In the genomic region with DNA sequence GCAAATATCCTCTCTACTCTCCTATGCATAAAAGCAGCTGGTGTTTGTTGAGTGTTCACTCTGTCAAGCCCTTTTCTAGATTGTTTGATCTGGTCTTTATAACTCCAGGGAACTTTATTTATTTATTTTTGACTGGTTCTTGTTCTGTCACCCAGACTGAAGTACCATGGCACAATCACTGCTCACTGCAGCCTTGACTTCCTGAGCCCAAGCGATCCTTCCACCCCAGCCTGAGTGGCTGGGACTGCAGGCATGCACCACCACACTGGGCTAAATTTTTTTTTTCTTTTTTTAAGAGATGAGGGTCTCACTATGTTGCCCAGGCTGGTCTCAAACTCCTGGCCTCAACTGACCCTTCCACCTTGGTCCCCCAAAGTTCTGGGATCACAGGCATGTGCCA, we compare ENCODE assay signal across 7 cellular contexts. TPM values are rescaled to one million over a fixed set of nuclear protein-coding genes. Genes with fewer than 3 reads are reported as not detected.
A peak's percentile ranks its signal among the peaks of the same experiment; 100 is the strongest.
DNase-seq lines count a peak whose midpoint lies in the region; ATAC-seq and TF ChIP-seq lines count a peak whose summit lies in the region.

No MANE protein-coding gene starts in this region.

- H3K9me3 ChIP-seq in ascending aorta: no peaks in the 10 kb centered on the region
- no peaks in the 10 kb centered on the region for H3K9me3 ChIP-seq in prostate gland

- H3K27ac ChIP-seq in ascending aorta (peak overlapping the region; percentile 79 to 95), prostate gland (peak overlapping the region; percentile 67 to 94)

- TF ChIP-seq CTCF in ascending aorta (IDR thresholded peaks at IDR 0.05): no peak
- TF ChIP-seq CTCF in prostate gland (IDR thresholded peaks at IDR 0.05): no peak

- 56% methylated on average over 1 of the region's 1 CpG for WGBS in prostate gland

- H3K4me3 ChIP-seq in ascending aorta (no peak overlapping the region), prostate gland (no peak overlapping the region)

- peak; percentile 75 for DNase-seq in DMS153 (lab: John Stamatoyannopoulos, UW)
- DNase-seq in NCI-H1092 treated with DMSO at 0.1 percent for 48 hours (lab: John Stamatoyannopoulos, UW): peak; percentile 78
- DNase-seq in ascending aorta (ENCODE audit: low spot score in 2 of 2): no peak
- no peak for DNase-seq in prostate gland (ENCODE audit: low spot score)
- DNase-seq in KG1 (lab: John Stamatoyannopoulos, UW): no peak
- no peak for DNase-seq in SKM-1 treated with dmso at 0.1 percent for 144 hours (lab: John Stamatoyannopoulos, UW; ENCODE audit: unreplicated experiment)

- H3K36me3 ChIP-seq in ascending aorta (no peaks in the 10 kb centered on the region), prostate gland (no peaks in the 10 kb centered on the region)

- intact Hi-C loops in ascending aorta (cut with DNase I) (loop anchor here (5.0 kb wide), 1 partner anchor 152 kb away; a partner anchor contains a TSS), prostate gland (cut with DNase I) (no loop called here)

- TF ChIP-seq POLR2A in prostate gland (IDR thresholded peaks at IDR 0.05): no peak

- H3K4me1 ChIP-seq in ascending aorta (peaks cover 0 to 16% of the 10 kb centered on the region in 2 donors), prostate gland (replicated peaks) (peaks cover 4% of the 10 kb centered on the region)

- H3K27me3 ChIP-seq in ascending aorta (no peaks in the 10 kb centered on the region), prostate gland (replicated peaks; ENCODE audit: insufficient read depth) (no peaks in the 10 kb centered on the region)

- no peak for ATAC-seq in GM21786 (IDR thresholded peaks at IDR 0.05; ENCODE audit: unreplicated experiment)

RNA-seq across cellular contexts. Expression of a gene that starts 12.7 kb away (rescaled TPM):
- 16.4 TPM for total RNA-seq in ascending aorta
- 10 to 100 TPM; 10.8 to 11.4 TPM for total RNA-seq in prostate gland

RNA-seq across cellular contexts. Expression of a gene that starts 12.7 kb away (rescaled TPM):
- total RNA-seq in ascending aorta (not detected), prostate gland (1 to 10 TPM in 1 of 2 donors, not detected in 1; 2.0 TPM)

RNA-seq across cellular contexts. Expression of a gene that starts 30.3 kb away (rescaled TPM):
- 144 TPM for total RNA-seq in ascending aorta
- 100 to 1,000 TPM; 145 to 180 TPM for total RNA-seq in prostate gland

RNA-seq across cellular contexts. Expression of a gene that starts 49.5 kb away (rescaled TPM):
- total RNA-seq in ascending aorta: not detected
- total RNA-seq in prostate gland: under 1 TPM in 1 of 2 donors, not detected in 1; 0.09 TPM

Comparison
In these comparisons a context has a peak if more than half of its experiments do, and no peak if none do; other contexts are left out.
1. DNase-seq: peak in DMS153 (single experiment) and NCI-H1092 treated with DMSO at 0.1 percent for 48 hours (single experiment); none in ascending aorta (0 of 2), prostate gland (single experiment), KG1 (single experiment) and SKM-1 treated with dmso at 0.1 percent for 144 hours (single experiment).